ENCODE assay signal across 7 cellular contexts in genomic region chr20:54102543-54102942, GRCh38. TPM values are rescaled to one million over a fixed set of nuclear protein-coding genes. Genes with fewer than 3 reads are reported as not detected.
"Had no signal": no experiment of that assay in that cellular context is flagged by ENCODE, and none has a peak within 500 bp of the region (broad histone marks: within the 10 kb centered on the region; RNA-seq: fewer than 3 reads in every experiment).

No MANE protein-coding gene starts in this region.

- H3K4me1 ChIP-seq: HAP-1 had no signal

- H3K4me2 ChIP-seq: GM23338, KMS-11 had no signal

- DNase-seq: H7, HFFc6, KBM-7 had no signal

- H3K9me3 ChIP-seq: HAP-1 had no signal

- H3K9ac ChIP-seq: KMS-11 had no signal

- H3K36me3 ChIP-seq: HAP-1 had no signal

- H3K27ac ChIP-seq: KMS-11 had no signal

- H3K4me3 ChIP-seq: GM23338, HAP-1 had no signal

RNA-seq across cellular contexts. Expression of gene BCAS1, which starts 32.1 kb away (rescaled TPM):
- total RNA-seq: H4 had no signal
